13 cellular contexts compared by ENCODE assay signal in genomic region chr9:84917366-84918063, GRCh38.
DNase-seq lines count a peak whose midpoint lies in the region; ATAC-seq and TF ChIP-seq lines count a peak whose summit lies in the region.
"Had no signal": no experiment of that assay in that cellular context is flagged by ENCODE, and none has a peak within 500 bp of the region (broad histone marks: within the 10 kb centered on the region; RNA-seq: fewer than 3 reads in every experiment).

No MANE protein-coding gene starts in this region.

- intact Hi-C loops in right cardiac atrium (cut with DNase I) (no loop called here), left lung (cut with DNase I) (no loop called here)

- DNase-seq in right cardiac atrium (peak in 2 of 3 donors; percentile 22 to 53), right atrium auricular region (ENCODE audit: low spot score) (no peak), SK-MEL-5 (ENCODE audit: low read depth, low spot score) (peak; percentile 38), left lung (no peak), T-helper 1 cell (no peak), SIG-M5 treated with dmso at 0.1 percent for 504 hours (lab: John Stamatoyannopoulos, UW; ENCODE audit: unreplicated experiment) (no peak)
- DNase-seq in stimulated activated CD4-positive, alpha-beta T cell treated with anti-CD3 and anti-CD28 coated beads, Interleukin-4, amount 100 ng/mL, for 4 hours = no peak
- DNase-seq: stimulated activated CD4-positive, alpha-beta T cell treated with anti-CD3 and anti-CD28 coated beads, Interleukin-2, amount 100 ng/mL, for 48 hours; upper lobe of left lung had no signal

- 42% methylated on average over 7 of the region's 7 CpGs for WGBS in right cardiac atrium

- TF ChIP-seq CTCF in right atrium auricular region (IDR thresholded peaks at IDR 0.05) (no peak), left lung (IDR thresholded peaks at IDR 0.05) (no peak)

- H3K4me1 ChIP-seq in right cardiac atrium (ENCODE audit: control insufficient read depth, insufficient read depth, low read length) (peaks cover 3% of the 10 kb centered on the region), right atrium auricular region (peaks cover 0 to 16% of the 10 kb centered on the region in 2 donors), left lung (peaks cover 0 to 4% of the 10 kb centered on the region in 2 donors)
- H3K4me1 ChIP-seq: breast epithelium, gastroesophageal sphincter had no signal

- H3K4me3 ChIP-seq in right cardiac atrium (ENCODE audit: low read length) = no peak overlapping the region
- no peak overlapping the region for H3K4me3 ChIP-seq in right atrium auricular region
- H3K4me3 ChIP-seq in left lung = no peak overlapping the region
- H3K4me3 ChIP-seq: breast epithelium, gastroesophageal sphincter, upper lobe of left lung had no signal

- in situ Hi-C loops in SK-MEL-5 (cut with HindIII; ENCODE audit: low pct_unique_long_range_greater_than_20kb, low sequenced_read_pairs) = no loop called here

- H3K27me3 ChIP-seq in right cardiac atrium (ENCODE audit: control insufficient read depth, insufficient read depth) (no peaks in the 10 kb centered on the region), right atrium auricular region (no peaks in the 10 kb centered on the region), left lung (no peaks in the 10 kb centered on the region)
- H3K27me3 ChIP-seq: breast epithelium, gastroesophageal sphincter, upper lobe of left lung had no signal

- H3K27ac ChIP-seq in right cardiac atrium (ENCODE audit: low read length) (no peak overlapping the region), right atrium auricular region (no peak overlapping the region), left lung (no peak overlapping the region)
- H3K27ac ChIP-seq: breast epithelium, gastroesophageal sphincter had no signal

- H3K36me3 ChIP-seq in right atrium auricular region (no peaks in the 10 kb centered on the region), left lung (no peaks in the 10 kb centered on the region)
- H3K36me3 ChIP-seq: breast epithelium, gastroesophageal sphincter, upper lobe of left lung had no signal

- no peaks in the 10 kb centered on the region for H3K9me3 ChIP-seq in right cardiac atrium (ENCODE audit: control insufficient read depth, low read length)
- no peaks in the 10 kb centered on the region for H3K9me3 ChIP-seq in right atrium auricular region
- H3K9me3 ChIP-seq in left lung = no peaks in the 10 kb centered on the region
- H3K9me3 ChIP-seq: breast epithelium, gastroesophageal sphincter, upper lobe of left lung had no signal

- ATAC-seq in right cardiac atrium (peak; percentile 78 to 90), left lung (peak; percentile 69), HG02852 (IDR thresholded peaks at IDR 0.05; ENCODE audit: unreplicated experiment) (no peak)
- ATAC-seq: gastroesophageal sphincter, WTC11 had no signal

Comparison
In these comparisons a context has a peak if more than half of its experiments do, and no peak if none do; other contexts are left out.
1. DNase-seq: peak in right cardiac atrium (2 of 3) and SK-MEL-5 (single experiment); none in right atrium auricular region (single experiment), left lung (0 of 2), T-helper 1 cell (0 of 5), SIG-M5 treated with dmso at 0.1 percent for 504 hours (single experiment) and stimulated activated CD4-positive, alpha-beta T cell treated with anti-CD3 and anti-CD28 coated beads, Interleukin-4, amount 100 ng/mL, for 4 hours (0 of 2).